Comparison of ENCODE assay signal across 18 cellular contexts in genomic region chr22:49649166-49649565, GRCh38.
"Had no signal": no experiment of that assay in that cellular context is flagged by ENCODE, and none has a peak within 500 bp of the region (broad histone marks: within the 10 kb centered on the region; RNA-seq: fewer than 3 reads in every experiment).

No MANE protein-coding gene starts in this region.

- H3K36me3 ChIP-seq: SJCRH30 had no signal

- H3K27ac ChIP-seq: KMS-11, SJCRH30 had no signal

- ATAC-seq: HepG2, SK-N-SH treated with all-trans-retinoic acid at 6 μM for 48 hours had no signal

- DNase-seq: IMR-90, Kasumi-1, MM.1S, NCI-H1092 treated with DMSO at 0.1 percent for 48 hours, NCI-H1436, NCI-H187, NCI-H2029, NCI-H2081 treated with DMSO at 0.1 percent for 48 hours, NCI-H2227 treated with DMSO at 0.1 percent for 48 hours, NCI-H524, NCI-H69, NCI-H774, RPMI8226, SHP77 treated with DMSO at 0.1 percent for 48 hours, SJCRH30 had no signal

- H3K4me2 ChIP-seq: KMS-11 had no signal

- H3K4me1 ChIP-seq: SJCRH30 had no signal

- H3K4me3 ChIP-seq: SJCRH30 had no signal

- H3K9me3 ChIP-seq: SJCRH30 had no signal

- H3K9ac ChIP-seq: KMS-11 had no signal
